ENCODE assay signal across 8 cellular contexts in genomic region chr15:59138243-59138642, GRCh38. TPM values are rescaled to one million over a fixed set of nuclear protein-coding genes. Genes with fewer than 3 reads are reported as not detected.
DNase-seq lines count a peak whose midpoint lies in the region; ATAC-seq and TF ChIP-seq lines count a peak whose summit lies in the region.

No MANE protein-coding gene starts in this region.

- peak; percentile 56 for TF ChIP-seq CTCF in GM10248 (IDR thresholded peaks at IDR 0.05; ENCODE audit: control extremely low read depth, extremely low read depth, low read depth, missing control alignments)
- TF ChIP-seq CTCF in RWPE1 (conservative IDR thresholded peaks at IDR 0.05; ENCODE audit: low read depth) = no peak; the same call in 1 of the 2 replicates

- intact Hi-C loops in left ventricle myocardium superior (cut with micrococcal nuclease) = no loop called here

- ATAC-seq in HG02759 (IDR thresholded peaks at IDR 0.05; ENCODE audit: unreplicated experiment) = peak; percentile 61
- peak; percentile 61 for ATAC-seq in left ventricle myocardium superior

- H3K27ac ChIP-seq in RWPE1 = 0 out of 2 replicates have a peak overlapping the region, but pooled peaks have one; percentile 18

- DNase-seq in GM10248 (ENCODE audit: extremely low spot score) (peak; percentile 75), RWPE1 (ENCODE audit: low spot score) (no peak), left ventricle myocardium superior (peak; percentile 48), GF-D8 (lab: John Stamatoyannopoulos, UW) (no peak), NCI-H510A (lab: John Stamatoyannopoulos, UW) (no peak)
- peak; percentile 24 for DNase-seq in activated gamma-delta T cell treated with anti-CD3 and anti-CD28 coated beads, Interleukin-2, amount 50 U/mL, for 16 hours (ENCODE audit: low read depth)
- peak; percentile 53 to 62 for DNase-seq in stimulated activated CD4-positive, alpha-beta T cell treated with anti-CD3 and anti-CD28 coated beads, Interleukin-2, amount 100 ng/mL, for 24 hours

- POLR2A ChIA-PET in GM10248 (lab: Yijun Ruan, JAX) (no interaction called here), RWPE1 (lab: Yijun Ruan, JAX; ENCODE audit: low non-redundant PET) (no interaction called here)

- CTCF ChIA-PET in GM10248 (lab: Yijun Ruan, JAX) = interaction anchor here (0.6 to 2.6 kb wide), 24 partner anchors 9 to 910 kb away, joined by 3 to 21 read pairs (median 3); partner anchors contain the start of gene MINDY2
- CTCF ChIA-PET in RWPE1 (lab: Yijun Ruan, JAX) = interaction anchor here (0.7 to 1.3 kb wide), 2 partner anchors 276 to 363 kb away, joined by 4 to 5 read pairs; no protein-coding TSS in a partner anchor

RNA-seq across cellular contexts. Expression of gene CCNB2, which starts 33.3 kb away (rescaled TPM):
- 0.42 TPM for total RNA-seq in left ventricle myocardium superior

Comparison
In these comparisons a context has a peak if more than half of its experiments do, and no peak if none do; other contexts are left out.
1. DNase-seq: peak in GM10248 (single experiment), activated gamma-delta T cell treated with anti-CD3 and anti-CD28 coated beads, Interleukin-2, amount 50 U/mL, for 16 hours (single experiment), left ventricle myocardium superior (single experiment) and stimulated activated CD4-positive, alpha-beta T cell treated with anti-CD3 and anti-CD28 coated beads, Interleukin-2, amount 100 ng/mL, for 24 hours (2 of 2); none in RWPE1 (single experiment), GF-D8 (single experiment) and NCI-H510A (single experiment).